Comparison of ENCODE assay signal across 1 cellular context in genomic region chr13:74092711-74093110, GRCh38.
TF ChIP-seq lines count a peak whose summit lies in the region.

No MANE protein-coding gene starts in this region.

TF ChIP-seq in GM12878, 131 proteins besides CTCF, POLR2A, EP300 and RAD21 (continued from another document):
- TF ChIP-seq ZNF592 (IDR thresholded peaks at IDR 0.05) (no peak), IRF3 (IDR thresholded peaks at IDR 0.05) (no peak), TARDBP (IDR thresholded peaks at IDR 0.05; ENCODE audit: borderline replicate concordance) (no peak), YBX1 (IDR thresholded peaks at IDR 0.05) (no peak), PML (IDR thresholded peaks at IDR 0.05; ENCODE audit: low read length) (no peak), NR2C2 (IDR thresholded peaks at IDR 0.05; ENCODE audit: borderline replicate concordance, control insufficient read depth, insufficient read length, low read depth) (no peak), HDGF (IDR thresholded peaks at IDR 0.05) (no peak), FOXK2 (IDR thresholded peaks at IDR 0.05) (no peak), CREM (IDR thresholded peaks at IDR 0.05; ENCODE audit: low read depth) (no peak)
